ENCODE assay signal across 13 cellular contexts in genomic region chr5:98999631-99000030, GRCh38.
DNase-seq lines count a peak whose midpoint lies in the region; ATAC-seq and TF ChIP-seq lines count a peak whose summit lies in the region.
"Had no signal": no experiment of that assay in that cellular context is flagged by ENCODE, and none has a peak within 500 bp of the region (broad histone marks: within the 10 kb centered on the region; RNA-seq: fewer than 3 reads in every experiment).

No MANE protein-coding gene starts in this region.

- no peaks in the 10 kb centered on the region for H3K4me1 ChIP-seq in mammary epithelial cell (ENCODE audit: insufficient read depth, low read length)
- H3K4me1 ChIP-seq: BLaER1 had no signal

- H3K36me3 Mint-ChIP-seq in type B pancreatic cell = peaks cover 4% of the 10 kb centered on the region

- H3K27me3 ChIP-seq in mammary epithelial cell (ENCODE audit: insufficient read depth, low read length) = no peaks in the 10 kb centered on the region
- H3K27me3 ChIP-seq: BLaER1 had no signal

- H3K9me3 Mint-ChIP-seq in type B pancreatic cell = peaks cover 3% of the 10 kb centered on the region

- peak overlapping the region; percentile 47 for H3K4me3 Mint-ChIP-seq in type B pancreatic cell
- H3K4me3 Mint-ChIP-seq: CD8-positive, alpha-beta memory T cell had no signal

- WGBS in mammary epithelial cell (ENCODE audit: low coverage, missing lambda C conversion rate) = 13% methylated on average over 4 of the region's 4 CpGs

- no peaks in the 10 kb centered on the region for H3K4me1 Mint-ChIP-seq in type B pancreatic cell (ENCODE audit: unreplicated experiment)

- no TSS peak for BruUV-seq in mammary epithelial cell (replicated peaks; lab: Mats Ljungman, UMichigan)

- no peaks in the 10 kb centered on the region for H3K79me2 ChIP-seq in mammary epithelial cell (ENCODE audit: insufficient read depth, low read length)

- intact Hi-C loops in mammary epithelial cell (cut with micrococcal nuclease) = no loop called here

- H3K36me3 ChIP-seq in mammary epithelial cell (ENCODE audit: insufficient read depth, low read length) = no peaks in the 10 kb centered on the region
- H3K36me3 ChIP-seq: BLaER1 had no signal

- dilution Hi-C loops in mammary epithelial cell (cut with HindIII; ENCODE audit: low sequenced_read_pairs) = no loop called here

- DNase-seq in NCI-H1105 (lab: John Stamatoyannopoulos, UW) = peak; percentile 32
- DNase-seq in mammary epithelial cell = peak; percentile 42
- DNase-seq in fibroblast of peridontal ligament (ENCODE audit: extremely low read depth) = peak; percentile 36
- DNase-seq in type B pancreatic cell (ENCODE audit: extremely low spot score, unreplicated experiment) = no peak
- DNase-seq in NOMO-1 (lab: John Stamatoyannopoulos, UW; ENCODE audit: unreplicated experiment in 2 of 2) = no peak
- DNase-seq: CD8-positive, alpha-beta memory T cell; DMS 273 treated with DMSO at 0.1 percent for 48 hours; GM23248; IMR-90 had no signal

- peak overlapping the region; percentile 28 for H3K4me2 ChIP-seq in mammary epithelial cell (ENCODE audit: insufficient read depth, low read depth, low read length)
- H3K4me2 ChIP-seq: BLaER1 had no signal

- no peaks in the 10 kb centered on the region for H3K9me3 ChIP-seq in mammary epithelial cell (replicated peaks; ENCODE audit: insufficient read depth, low read length)
- H3K9me3 ChIP-seq: BLaER1 had no signal

- ATAC-seq in HG03378 (IDR thresholded peaks at IDR 0.05; ENCODE audit: unreplicated experiment) (no peak), HG03457 (IDR thresholded peaks at IDR 0.05; ENCODE audit: unreplicated experiment) (no peak)
- ATAC-seq: HCT116 had no signal

- H4K20me1 ChIP-seq in mammary epithelial cell (ENCODE audit: insufficient read depth, low read length) = no peaks in the 10 kb centered on the region
- H4K20me1 ChIP-seq: BLaER1 had no signal

- in situ Hi-C loops in mammary epithelial cell (cut with MboI; ENCODE audit: low sequenced_read_pairs in 2 of 2) = no loop called here

- H3K4me3 ChIP-seq in mammary epithelial cell (replicated peaks in 1 of 3; ENCODE audit: insufficient read depth in 1 of 3, low read depth in 2 of 3, low read length in 3 of 3) = no peak overlapping the region
- H3K4me3 ChIP-seq: BLaER1, GM23248 had no signal

- CTCF ChIA-PET in mammary epithelial cell (lab: Charles Lee; ENCODE audit: low non-redundant PET) = no interaction called here

- H2AFZ ChIP-seq in mammary epithelial cell (ENCODE audit: low read depth, low read length) = peak overlapping the region; percentile 46
- H2AFZ ChIP-seq: GM23248 had no signal

- TF ChIP-seq CTCF in mammary epithelial cell (conservative IDR thresholded peaks at IDR 0.05 in 1 of 2, IDR thresholded peaks at IDR 0.05 in 1 of 2; ENCODE audit: extremely low read depth in 1 of 2, insufficient read depth in 1 of 2, low read depth in 1 of 2, low read length in 2 of 2) (no peak), type B pancreatic cell (conservative IDR thresholded peaks at IDR 0.05) (no peak)

- no peak overlapping the region for H3K9ac ChIP-seq in mammary epithelial cell (ENCODE audit: insufficient read depth, low read length)
- H3K9ac ChIP-seq: BLaER1, GM23248 had no signal

- no peak overlapping the region for H3K27ac Mint-ChIP-seq in type B pancreatic cell
- H3K27ac Mint-ChIP-seq: CD8-positive, alpha-beta memory T cell had no signal

- H3K27me3 Mint-ChIP-seq in type B pancreatic cell = no peaks in the 10 kb centered on the region

- no peak overlapping the region for H3K27ac ChIP-seq in mammary epithelial cell (ENCODE audit: insufficient read depth, low read depth, low read length)
- H3K27ac ChIP-seq: BLaER1, GM23248 had no signal

Comparison
In these comparisons a context has a peak if more than half of its experiments do, and no peak if none do; other contexts are left out.
1. DNase-seq: peak in NCI-H1105 (single experiment), mammary epithelial cell (single experiment) and fibroblast of peridontal ligament (single experiment); none in type B pancreatic cell (single experiment) and NOMO-1 (0 of 2).